Comparison of ENCODE assay signal across 8 cellular contexts in genomic region chr21:17818158-17819113, GRCh38. TPM values are rescaled to one million over a fixed set of nuclear protein-coding genes. Genes with fewer than 3 reads are reported as not detected.
DNase-seq lines count a peak whose midpoint lies in the region; ATAC-seq lines count a peak whose summit lies in the region.

No MANE protein-coding gene starts in this region.

- H3K27me3 Mint-ChIP-seq in activated CD8-positive, alpha-beta memory T cell treated with anti-CD3 and anti-CD28 coated beads, Interleukin-2, amount 10 ng/mL, durations not matched to agents 7 days and 5 days = no peaks in the 10 kb centered on the region

- CTCF ChIA-PET in activated CD8-positive, alpha-beta memory T cell treated with anti-CD3 and anti-CD28 coated beads, Interleukin-2, amount 10 ng/mL, durations not matched to agents 7 days and 5 days (lab: Charles Lee) = interaction anchor here (0.8 to 2.0 kb wide), 13 partner anchors 9 to 146 kb away, joined by 3 to 8 read pairs (median 6); no protein-coding TSS in a partner anchor

- H3K27ac Mint-ChIP-seq in activated CD8-positive, alpha-beta memory T cell treated with anti-CD3 and anti-CD28 coated beads, Interleukin-2, amount 10 ng/mL, durations not matched to agents 7 days and 5 days = peak overlapping the region; percentile 95

- peak; percentile 8 for ATAC-seq in HG02798 (IDR thresholded peaks at IDR 0.05; ENCODE audit: poor library complexity, unreplicated experiment)
- peak; percentile 17 for ATAC-seq in activated CD8-positive, alpha-beta memory T cell treated with anti-CD3 and anti-CD28 coated beads, Interleukin-2, amount 10 ng/mL, durations not matched to agents 7 days and 5 days
- peak; percentile 11 for ATAC-seq in stimulated activated naive CD8-positive, alpha-beta T cell treated with anti-CD3 and anti-CD28 coated beads, Interleukin-15, Interleukin-2, amounts not matched to agents 100 U/mL and 50 U/mL, for 24 hours

- peak overlapping the region; percentile 84 for H3K4me3 Mint-ChIP-seq in activated CD8-positive, alpha-beta memory T cell treated with anti-CD3 and anti-CD28 coated beads, Interleukin-2, amount 10 ng/mL, durations not matched to agents 7 days and 5 days

- H3K27ac ChIP-seq in epithelial cell of prostate = peak overlapping the region; percentile 73

- peaks cover 46% of the 10 kb centered on the region for H3K4me1 Mint-ChIP-seq in activated CD8-positive, alpha-beta memory T cell treated with anti-CD3 and anti-CD28 coated beads, Interleukin-2, amount 10 ng/mL, durations not matched to agents 7 days and 5 days

- H3K9me3 Mint-ChIP-seq in activated CD8-positive, alpha-beta memory T cell treated with anti-CD3 and anti-CD28 coated beads, Interleukin-2, amount 10 ng/mL, durations not matched to agents 7 days and 5 days (ENCODE audit: low read depth) = no peaks in the 10 kb centered on the region

- H3K36me3 Mint-ChIP-seq in activated CD8-positive, alpha-beta memory T cell treated with anti-CD3 and anti-CD28 coated beads, Interleukin-2, amount 10 ng/mL, durations not matched to agents 7 days and 5 days = peaks cover 41% of the 10 kb centered on the region

- peak; percentile 19 for DNase-seq in NCI-H146 (lab: John Stamatoyannopoulos, UW)
- no peak for DNase-seq in NCI-H146 treated with DMSO at 0.1 percent for 48 hours (lab: John Stamatoyannopoulos, UW; ENCODE audit: unreplicated experiment)
- peak; percentile 43 for DNase-seq in NCI-H2171 treated with DMSO at 0.1 percent for 48 hours (lab: John Stamatoyannopoulos, UW)
- peak; percentile 67 for DNase-seq in activated CD8-positive, alpha-beta memory T cell treated with anti-CD3 and anti-CD28 coated beads, Interleukin-2, amount 10 ng/mL, durations not matched to agents 7 days and 5 days
- no peak for DNase-seq in epithelial cell of prostate (ENCODE audit: low read depth, low spot score)
- DNase-seq in myocyte (ENCODE audit: low read depth) = peak; percentile 40
- DNase-seq in stimulated activated naive CD8-positive, alpha-beta T cell treated with anti-CD3 and anti-CD28 coated beads, Interleukin-15, Interleukin-2, amounts not matched to agents 100 U/mL and 50 U/mL, for 24 hours = peak; percentile 48

RNA-seq across cellular contexts. Expression of gene C21orf91, which starts 0.7 kb away (rescaled TPM):
- 10 to 100 TPM; 63.6 to 88.7 TPM for total RNA-seq in activated CD8-positive, alpha-beta memory T cell treated with anti-CD3 and anti-CD28 coated beads, Interleukin-2, amount 10 ng/mL, durations not matched to agents 7 days and 5 days
- total RNA-seq in myocyte = 17.0 and 19.1 TPM in 2 replicates
- polyA plus RNA-seq in myocyte (2012) = 4.3 TPM

Comparison
In these comparisons a context has a peak if more than half of its experiments do, and no peak if none do; other contexts are left out.
1. DNase-seq: peak in NCI-H146 (single experiment), NCI-H2171 treated with DMSO at 0.1 percent for 48 hours (single experiment), activated CD8-positive, alpha-beta memory T cell treated with anti-CD3 and anti-CD28 coated beads, Interleukin-2, amount 10 ng/mL, durations not matched to agents 7 days and 5 days (single experiment), myocyte (single experiment) and stimulated activated naive CD8-positive, alpha-beta T cell treated with anti-CD3 and anti-CD28 coated beads, Interleukin-15, Interleukin-2, amounts not matched to agents 100 U/mL and 50 U/mL, for 24 hours (single experiment); none in NCI-H146 treated with DMSO at 0.1 percent for 48 hours (single experiment) and epithelial cell of prostate (single experiment).
2. Peak in every context shown above with its lines, with median percentiles within 50 percentile points of each other: ATAC-seq.